In the genomic region with DNA sequence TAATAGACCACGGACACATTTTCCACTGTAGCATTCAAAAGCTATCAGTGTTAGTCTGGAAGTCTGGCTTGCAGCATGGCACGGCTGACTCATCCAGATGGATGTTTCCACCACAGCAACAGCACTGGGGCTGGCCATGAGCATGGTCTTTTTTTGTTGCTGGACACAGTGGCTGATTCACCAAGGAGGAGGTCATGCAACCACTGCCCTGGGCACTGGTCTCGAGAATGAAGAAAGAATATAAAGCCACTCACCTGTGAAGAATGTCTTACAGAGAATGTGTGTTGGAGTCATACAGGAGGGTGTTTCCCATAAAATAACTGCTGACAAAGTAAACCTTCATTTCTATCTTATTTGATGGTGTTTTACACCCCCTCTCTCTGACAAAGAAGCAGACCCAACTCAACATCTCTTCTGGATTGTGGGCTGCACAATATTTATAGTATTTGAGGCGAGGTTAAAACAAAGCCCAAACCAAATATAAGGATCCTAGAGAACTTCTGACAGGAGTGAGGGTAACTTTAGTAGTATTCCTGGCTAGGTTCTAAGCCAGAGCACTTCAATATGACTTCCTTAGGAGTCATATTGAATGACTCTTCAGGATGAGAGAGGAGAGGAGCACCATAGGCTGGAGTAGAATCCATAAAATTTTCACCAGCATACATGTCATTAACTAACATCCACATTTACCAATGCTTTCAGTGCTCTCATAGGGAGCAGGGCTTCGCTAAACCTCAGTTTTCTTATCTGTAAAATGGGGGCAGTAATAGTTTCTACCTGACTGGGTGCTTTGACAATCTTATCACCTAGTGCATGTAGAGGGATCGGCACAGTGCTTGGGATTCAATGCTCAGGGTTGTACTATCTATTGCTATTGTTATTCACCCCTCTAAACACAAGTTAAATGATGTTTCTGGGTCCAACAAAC, we compare ENCODE assay signal across 11 cellular contexts.
DNase-seq lines count a peak whose midpoint lies in the region; ATAC-seq and TF ChIP-seq lines count a peak whose summit lies in the region.
"Had no signal": no experiment of that assay in that cellular context is flagged by ENCODE, and none has a peak within 500 bp of the region (broad histone marks: within the 10 kb centered on the region; RNA-seq: fewer than 3 reads in every experiment).

No MANE protein-coding gene starts in this region.

- H3K27me3 ChIP-seq in mammary epithelial cell (ENCODE audit: insufficient read depth, low read length) = no peaks in the 10 kb centered on the region
- H3K27me3 ChIP-seq in stomach = no peaks in the 10 kb centered on the region
- H3K27me3 ChIP-seq: testis had no signal

- intact Hi-C loops in mammary epithelial cell (cut with micrococcal nuclease) = loop anchor here (1.0 to 10.0 kb wide), 6 partner anchors 41 to 399 kb away; a partner anchor contains a TSS
- intact Hi-C loops in stomach (cut with DNase I; ENCODE audit: low total_unique reads) = no loop called here

- H4K20me1 ChIP-seq in mammary epithelial cell (ENCODE audit: insufficient read depth, low read length) = no peaks in the 10 kb centered on the region

- TF ChIP-seq CTCF in HFFc6 (IDR thresholded peaks at IDR 0.05) = no peak
- TF ChIP-seq CTCF in mammary epithelial cell (conservative IDR thresholded peaks at IDR 0.05 in 1 of 2, IDR thresholded peaks at IDR 0.05 in 1 of 2; ENCODE audit: extremely low read depth in 1 of 2, insufficient read depth in 1 of 2, low read depth in 1 of 2, low read length in 2 of 2) = no peak
- no peak for TF ChIP-seq CTCF in stomach (IDR thresholded peaks at IDR 0.05)

- no TSS peak for BruUV-seq in mammary epithelial cell (replicated peaks; lab: Mats Ljungman, UMichigan)

- peak overlapping the region; percentile 72 for H3K4me3 Mint-ChIP-seq in HFFc6
- H3K4me3 Mint-ChIP-seq in natural killer cell treated with Interleukin-12 subunit alpha and Interleukin-12 subunit beta and Interleukin-15 and Interleukin-18, amount 100 ng/mL, for 72 hours = no peak overlapping the region
- H3K4me3 Mint-ChIP-seq: endodermal cell had no signal

- no peak overlapping the region for H2AFZ ChIP-seq in mammary epithelial cell (ENCODE audit: low read depth, low read length)

- TF ChIP-seq POLR2A in stomach (IDR thresholded peaks at IDR 0.05) = no peak

- H3K36me3 Mint-ChIP-seq in HFFc6 (ENCODE audit: low read depth) = peaks cover 5% of the 10 kb centered on the region; the same call in 1 of the 2 replicates
- H3K36me3 Mint-ChIP-seq in natural killer cell treated with Interleukin-12 subunit alpha and Interleukin-12 subunit beta and Interleukin-15 and Interleukin-18, amount 100 ng/mL, for 72 hours = no peaks in the 10 kb centered on the region

- no peak for ATAC-seq in natural killer cell treated with Interleukin-12 subunit alpha and Interleukin-12 subunit beta and Interleukin-15 and Interleukin-18, amount 100 ng/mL, for 72 hours

- H3K79me2 ChIP-seq in mammary epithelial cell (ENCODE audit: insufficient read depth, low read length) = peaks cover 17% of the 10 kb centered on the region

- TF ChIP-seq EP300 in stomach (IDR thresholded peaks at IDR 0.05) = no peak

- H3K4me3 ChIP-seq in mammary epithelial cell (replicated peaks in 1 of 3; ENCODE audit: insufficient read depth in 1 of 3, low read depth in 2 of 3, low read length in 3 of 3) (peak overlapping the region in 1 of 3 experiments; percentile 14), stomach (no peak overlapping the region)
- H3K4me3 ChIP-seq: testis had no signal

- dilution Hi-C loops in mammary epithelial cell (cut with HindIII; ENCODE audit: low sequenced_read_pairs) = no loop called here

- peak overlapping the region; percentile 87 for H3K9ac ChIP-seq in mammary epithelial cell (ENCODE audit: insufficient read depth, low read length)

- CTCF ChIA-PET in mammary epithelial cell (lab: Charles Lee; ENCODE audit: low non-redundant PET) = no interaction called here

- H3K27ac ChIP-seq in mammary epithelial cell (ENCODE audit: insufficient read depth, low read depth, low read length) (peak overlapping the region; percentile 99), stomach (peak overlapping the region in 4 of 5 donors; percentile 10 to 68 (median 46))
- H3K27ac ChIP-seq: testis had no signal

- H3K36me3 ChIP-seq in mammary epithelial cell (ENCODE audit: insufficient read depth, low read length) (no peaks in the 10 kb centered on the region), stomach (no peaks in the 10 kb centered on the region)

- WGBS in mammary epithelial cell (ENCODE audit: low coverage, missing lambda C conversion rate) = 33% methylated on average over 6 of the region's 6 CpGs
- WGBS in stomach, 5 donors = 63 to 82% (median 74%) methylated on average over 6 of the region's 6 CpGs

- peak; percentile 98 for DNase-seq in HFFc6
- peak; percentile 99 for DNase-seq in mammary epithelial cell
- DNase-seq in islet precursor cell = peak; percentile 99
- DNase-seq in stomach = peak; percentile 39
- DNase-seq in natural killer cell treated with Interleukin-12 subunit alpha and Interleukin-12 subunit beta and Interleukin-15 and Interleukin-18, amount 100 ng/mL, for 72 hours (ENCODE audit: low spot score) = no peak
- no peak for DNase-seq in stimulated activated CD4-positive, alpha-beta T cell treated with anti-CD3 and anti-CD28 coated beads, Interleukin-2, amount 100 ng/mL, for 24 hours
- no peak for DNase-seq in NCI-H345 (lab: John Stamatoyannopoulos, UW)
- DNase-seq in OCI-M2 (lab: John Stamatoyannopoulos, UW; ENCODE audit: unreplicated experiment) = no peak
- DNase-seq: endodermal cell, NCI-H526 treated with DMSO at 0.1 percent for 48 hours, testis had no signal

- H3K9me3 ChIP-seq in mammary epithelial cell (replicated peaks; ENCODE audit: insufficient read depth, low read length) (no peaks in the 10 kb centered on the region), stomach (no peaks in the 10 kb centered on the region)
- H3K9me3 ChIP-seq: testis had no signal

- H3K4me1 ChIP-seq in mammary epithelial cell (ENCODE audit: insufficient read depth, low read length) (peaks cover 63% of the 10 kb centered on the region), stomach (peaks cover 12 to 69% (median 42%) of the 10 kb centered on the region in 4 donors)

- no peaks in the 10 kb centered on the region; the same call in 1 of the 2 replicates for H3K27me3 Mint-ChIP-seq in HFFc6 (ENCODE audit: insufficient read depth)
- H3K27me3 Mint-ChIP-seq in natural killer cell treated with Interleukin-12 subunit alpha and Interleukin-12 subunit beta and Interleukin-15 and Interleukin-18, amount 100 ng/mL, for 72 hours = peaks cover 0 to 7% of the 10 kb centered on the region in 2 donors

- no peaks in the 10 kb centered on the region for H3K9me3 Mint-ChIP-seq in HFFc6
- no peaks in the 10 kb centered on the region for H3K9me3 Mint-ChIP-seq in natural killer cell treated with Interleukin-12 subunit alpha and Interleukin-12 subunit beta and Interleukin-15 and Interleukin-18, amount 100 ng/mL, for 72 hours
- H3K9me3 Mint-ChIP-seq: endodermal cell had no signal

- H3K27ac Mint-ChIP-seq in HFFc6 = peak overlapping the region; percentile 96
- no peak overlapping the region for H3K27ac Mint-ChIP-seq in natural killer cell treated with Interleukin-12 subunit alpha and Interleukin-12 subunit beta and Interleukin-15 and Interleukin-18, amount 100 ng/mL, for 72 hours
- H3K27ac Mint-ChIP-seq: endodermal cell had no signal

- H3K4me1 Mint-ChIP-seq in HFFc6 (ENCODE audit: low read depth) = peaks cover 81% of the 10 kb centered on the region
- peaks cover 0 to 12% of the 10 kb centered on the region in 2 donors for H3K4me1 Mint-ChIP-seq in natural killer cell treated with Interleukin-12 subunit alpha and Interleukin-12 subunit beta and Interleukin-15 and Interleukin-18, amount 100 ng/mL, for 72 hours (ENCODE audit: low read depth in 2 of 2)

- H3K4me2 ChIP-seq in mammary epithelial cell (ENCODE audit: insufficient read depth, low read depth, low read length) = peak overlapping the region; percentile 76

- in situ Hi-C loops in mammary epithelial cell (cut with MboI; ENCODE audit: low sequenced_read_pairs in 2 of 2) = loop anchor here in 1 of 2 donors (10.0 to 25.0 kb wide), 2 partner anchors 119 to 246 kb away; a partner anchor contains a TSS

Comparison
In these comparisons a context has a peak if more than half of its experiments do, and no peak if none do; other contexts are left out.
1. DNase-seq: peak in HFFc6 (single experiment), mammary epithelial cell (single experiment), islet precursor cell (single experiment) and stomach (single experiment); none in natural killer cell treated with Interleukin-12 subunit alpha and Interleukin-12 subunit beta and Interleukin-15 and Interleukin-18, amount 100 ng/mL, for 72 hours (single experiment), stimulated activated CD4-positive, alpha-beta T cell treated with anti-CD3 and anti-CD28 coated beads, Interleukin-2, amount 100 ng/mL, for 24 hours (0 of 2), NCI-H345 (single experiment) and OCI-M2 (single experiment).